23 cellular contexts compared by ENCODE assay signal in the genomic region with DNA sequence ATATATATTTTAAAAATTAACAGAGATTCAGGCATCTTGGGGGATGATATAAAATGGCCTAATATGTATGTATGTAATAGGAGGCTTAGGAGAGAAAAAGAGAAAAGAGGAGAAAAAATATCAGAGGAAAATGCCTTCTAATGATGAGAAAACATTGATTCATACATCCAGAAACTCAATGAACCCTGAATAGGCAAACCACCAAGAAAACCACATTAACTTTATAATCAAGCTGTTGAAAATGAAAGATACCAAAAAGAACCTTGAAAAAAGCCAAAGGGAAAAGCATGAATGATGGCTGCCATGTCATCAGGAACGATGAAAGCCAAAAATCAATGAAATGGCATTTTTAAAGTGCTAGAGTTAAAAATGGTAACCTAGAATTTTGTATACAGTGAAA.
"Had no signal": no experiment of that assay in that cellular context is flagged by ENCODE, and none has a peak within 500 bp of the region (broad histone marks: within the 10 kb centered on the region; RNA-seq: fewer than 3 reads in every experiment).

No MANE protein-coding gene starts in this region.

- H3K4me1 ChIP-seq: esophagus squamous epithelium, left lung, neural progenitor cell, right lobe of liver, tibial nerve, upper lobe of left lung had no signal

- H3K27ac Mint-ChIP-seq: effector memory CD8-positive, alpha-beta T cell; naive thymus-derived CD4-positive, alpha-beta T cell; nephron; neural progenitor cell; stimulated activated naive B cell treated with anti-CD40 and anti-IgM and Interleukin-4, amounts not matched to agents 10 μg/mL and 1 μg/mL and 100 μg/mL, for 72 hours; stimulated activated naive CD8-positive, alpha-beta T cell treated with anti-CD3 and anti-CD28 coated beads, Interleukin-15, Interleukin-2, amounts not matched to agents 100 ng/mL and 50 ng/mL, for 24 hours had no signal

- H3K36me3 Mint-ChIP-seq: naive thymus-derived CD4-positive, alpha-beta T cell; stimulated activated naive B cell treated with anti-CD40 and anti-IgM and Interleukin-4, amounts not matched to agents 10 μg/mL and 1 μg/mL and 100 μg/mL, for 72 hours had no signal

- H2AFZ ChIP-seq: neural progenitor cell had no signal

- H3K27ac ChIP-seq: esophagus squamous epithelium, left lung, neural progenitor cell, ovary, right lobe of liver, thoracic aorta, tibial nerve, upper lobe of left lung had no signal

- H3K27me3 ChIP-seq: esophagus squamous epithelium, left lung, neural progenitor cell, ovary, right lobe of liver, tibial nerve, upper lobe of left lung had no signal

- H3K4me3 ChIP-seq: esophagus squamous epithelium, left lung, neural progenitor cell, ovary, right lobe of liver, thoracic aorta, tibial nerve, upper lobe of left lung had no signal

- ATAC-seq: effector memory CD8-positive, alpha-beta T cell; left cardiac atrium; left lung; naive thymus-derived CD4-positive, alpha-beta T cell; right lobe of liver; stimulated activated naive B cell treated with anti-CD40 and anti-IgM and Interleukin-4, amounts not matched to agents 10 μg/mL and 1 μg/mL and 100 μg/mL, for 72 hours had no signal

- H3K36me3 ChIP-seq: esophagus squamous epithelium, left lung, neural progenitor cell, ovary, right lobe of liver, thoracic aorta, tibial nerve, upper lobe of left lung had no signal

- H3K4me3 Mint-ChIP-seq: effector memory CD8-positive, alpha-beta T cell; naive thymus-derived CD4-positive, alpha-beta T cell; nephron; neural progenitor cell; stimulated activated naive B cell treated with anti-CD40 and anti-IgM and Interleukin-4, amounts not matched to agents 10 μg/mL and 1 μg/mL and 100 μg/mL, for 72 hours; stimulated activated naive CD8-positive, alpha-beta T cell treated with anti-CD3 and anti-CD28 coated beads, Interleukin-15, Interleukin-2, amounts not matched to agents 100 ng/mL and 50 ng/mL, for 24 hours had no signal

- DNase-seq: cortex of kidney; effector memory CD8-positive, alpha-beta T cell; erythroblast; esophagus squamous epithelium; head of caudate nucleus; left cardiac atrium; left lung; mesendoderm; midbrain; naive thymus-derived CD4-positive, alpha-beta T cell; ovary; posterior cingulate gyrus; right lobe of liver; small intestine; stimulated activated CD4-positive, alpha-beta T cell treated with anti-CD3 and anti-CD28 coated beads, Interleukin-15, amount 100 ng/mL, for 24 hours; stimulated activated CD4-positive, alpha-beta T cell treated with anti-CD3 and anti-CD28 coated beads, Interleukin-2, amount 100 ng/mL, for 48 hours; stimulated activated naive B cell treated with anti-CD40 and anti-IgM and Interleukin-4, amounts not matched to agents 10 μg/mL and 1 μg/mL and 100 μg/mL, for 72 hours; upper lobe of left lung had no signal

- H3K4me2 ChIP-seq: neural progenitor cell had no signal

- H3K9me3 ChIP-seq: ovary, right lobe of liver, thoracic aorta, upper lobe of left lung had no signal

- H3K4me1 Mint-ChIP-seq: naive thymus-derived CD4-positive, alpha-beta T cell had no signal
